In the genomic region with DNA sequence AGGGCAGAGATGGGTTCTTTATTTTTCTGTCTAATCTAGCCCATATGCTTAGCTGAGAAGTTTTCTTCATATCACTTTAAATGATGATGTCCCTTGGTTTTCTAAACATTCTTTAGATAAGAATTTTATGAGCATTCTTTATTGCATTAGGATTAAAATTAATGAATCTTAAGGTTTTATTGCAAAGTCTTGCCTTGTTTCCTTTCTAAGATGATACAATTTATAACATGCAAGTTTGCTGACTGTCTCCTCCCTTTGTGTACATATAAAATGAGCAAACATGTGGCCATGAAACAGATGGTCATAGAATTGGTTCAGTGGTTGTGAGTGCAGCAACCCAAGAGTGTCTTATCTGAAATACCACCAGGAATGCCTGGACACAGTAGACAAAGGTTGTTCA, we compare ENCODE assay signal across 8 cellular contexts. TPM values are rescaled to one million over a fixed set of nuclear protein-coding genes. Genes with fewer than 3 reads are reported as not detected.
"Had no signal": no experiment of that assay in that cellular context is flagged by ENCODE, and none has a peak within 500 bp of the region (broad histone marks: within the 10 kb centered on the region; RNA-seq: fewer than 3 reads in every experiment).

No MANE protein-coding gene starts in this region.

RNA-seq across cellular contexts. Expression of gene REG4, which starts 17.7 kb away (rescaled TPM):
- total RNA-seq: activated B cell treated with CpG ODN at 0.5 μM for 24 hours; activated CD4-positive, alpha-beta memory T cell treated with anti-CD3 and anti-CD28 coated beads for 36 hours; adrenal gland; astrocyte; breast epithelium; cardiac septum; LHCN-M2; SK-MEL-5 had no signal
- polyA plus RNA-seq: adrenal gland had no signal
